In the genomic region with DNA sequence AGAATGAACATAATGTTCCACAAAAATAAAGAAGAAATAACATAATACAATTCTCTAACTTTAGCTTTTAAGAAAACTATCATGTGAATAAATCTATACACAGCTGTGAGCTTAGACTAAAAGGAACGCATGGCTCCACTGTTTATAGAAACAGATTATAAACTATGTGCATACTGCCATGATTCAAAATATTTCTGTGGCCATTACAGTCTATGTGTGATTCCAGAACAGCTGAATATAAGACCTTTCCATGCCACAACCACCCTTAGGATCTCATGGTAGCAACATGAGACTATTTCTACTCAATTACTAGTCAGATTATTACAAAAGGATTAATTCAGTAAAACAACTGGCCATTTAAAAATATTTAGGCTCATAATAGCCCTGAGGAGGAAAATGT, we compare ENCODE assay signal across 1 cellular context.
TF ChIP-seq lines count a peak whose summit lies in the region.

No MANE protein-coding gene starts in this region.

TF ChIP-seq in GM23338, 12 proteins besides CTCF, POLR2A, EP300 and RAD21 (continued from another document):
- TF ChIP-seq CREB1 (CRISPR knock-in tag; IDR thresholded peaks at IDR 0.05; ENCODE audit: low read depth), result no peak
- TF ChIP-seq POLR2AphosphoS5 (IDR thresholded peaks at IDR 0.05; ENCODE audit: low read depth), result no peak
- TF ChIP-seq ZNF114 (CRISPR knock-in tag; IDR thresholded peaks at IDR 0.05), result no peak
- TF ChIP-seq ZNF331 (CRISPR knock-in tag; IDR thresholded peaks at IDR 0.05; ENCODE audit: low read depth), result no peak
- TF ChIP-seq, protein P1, sequence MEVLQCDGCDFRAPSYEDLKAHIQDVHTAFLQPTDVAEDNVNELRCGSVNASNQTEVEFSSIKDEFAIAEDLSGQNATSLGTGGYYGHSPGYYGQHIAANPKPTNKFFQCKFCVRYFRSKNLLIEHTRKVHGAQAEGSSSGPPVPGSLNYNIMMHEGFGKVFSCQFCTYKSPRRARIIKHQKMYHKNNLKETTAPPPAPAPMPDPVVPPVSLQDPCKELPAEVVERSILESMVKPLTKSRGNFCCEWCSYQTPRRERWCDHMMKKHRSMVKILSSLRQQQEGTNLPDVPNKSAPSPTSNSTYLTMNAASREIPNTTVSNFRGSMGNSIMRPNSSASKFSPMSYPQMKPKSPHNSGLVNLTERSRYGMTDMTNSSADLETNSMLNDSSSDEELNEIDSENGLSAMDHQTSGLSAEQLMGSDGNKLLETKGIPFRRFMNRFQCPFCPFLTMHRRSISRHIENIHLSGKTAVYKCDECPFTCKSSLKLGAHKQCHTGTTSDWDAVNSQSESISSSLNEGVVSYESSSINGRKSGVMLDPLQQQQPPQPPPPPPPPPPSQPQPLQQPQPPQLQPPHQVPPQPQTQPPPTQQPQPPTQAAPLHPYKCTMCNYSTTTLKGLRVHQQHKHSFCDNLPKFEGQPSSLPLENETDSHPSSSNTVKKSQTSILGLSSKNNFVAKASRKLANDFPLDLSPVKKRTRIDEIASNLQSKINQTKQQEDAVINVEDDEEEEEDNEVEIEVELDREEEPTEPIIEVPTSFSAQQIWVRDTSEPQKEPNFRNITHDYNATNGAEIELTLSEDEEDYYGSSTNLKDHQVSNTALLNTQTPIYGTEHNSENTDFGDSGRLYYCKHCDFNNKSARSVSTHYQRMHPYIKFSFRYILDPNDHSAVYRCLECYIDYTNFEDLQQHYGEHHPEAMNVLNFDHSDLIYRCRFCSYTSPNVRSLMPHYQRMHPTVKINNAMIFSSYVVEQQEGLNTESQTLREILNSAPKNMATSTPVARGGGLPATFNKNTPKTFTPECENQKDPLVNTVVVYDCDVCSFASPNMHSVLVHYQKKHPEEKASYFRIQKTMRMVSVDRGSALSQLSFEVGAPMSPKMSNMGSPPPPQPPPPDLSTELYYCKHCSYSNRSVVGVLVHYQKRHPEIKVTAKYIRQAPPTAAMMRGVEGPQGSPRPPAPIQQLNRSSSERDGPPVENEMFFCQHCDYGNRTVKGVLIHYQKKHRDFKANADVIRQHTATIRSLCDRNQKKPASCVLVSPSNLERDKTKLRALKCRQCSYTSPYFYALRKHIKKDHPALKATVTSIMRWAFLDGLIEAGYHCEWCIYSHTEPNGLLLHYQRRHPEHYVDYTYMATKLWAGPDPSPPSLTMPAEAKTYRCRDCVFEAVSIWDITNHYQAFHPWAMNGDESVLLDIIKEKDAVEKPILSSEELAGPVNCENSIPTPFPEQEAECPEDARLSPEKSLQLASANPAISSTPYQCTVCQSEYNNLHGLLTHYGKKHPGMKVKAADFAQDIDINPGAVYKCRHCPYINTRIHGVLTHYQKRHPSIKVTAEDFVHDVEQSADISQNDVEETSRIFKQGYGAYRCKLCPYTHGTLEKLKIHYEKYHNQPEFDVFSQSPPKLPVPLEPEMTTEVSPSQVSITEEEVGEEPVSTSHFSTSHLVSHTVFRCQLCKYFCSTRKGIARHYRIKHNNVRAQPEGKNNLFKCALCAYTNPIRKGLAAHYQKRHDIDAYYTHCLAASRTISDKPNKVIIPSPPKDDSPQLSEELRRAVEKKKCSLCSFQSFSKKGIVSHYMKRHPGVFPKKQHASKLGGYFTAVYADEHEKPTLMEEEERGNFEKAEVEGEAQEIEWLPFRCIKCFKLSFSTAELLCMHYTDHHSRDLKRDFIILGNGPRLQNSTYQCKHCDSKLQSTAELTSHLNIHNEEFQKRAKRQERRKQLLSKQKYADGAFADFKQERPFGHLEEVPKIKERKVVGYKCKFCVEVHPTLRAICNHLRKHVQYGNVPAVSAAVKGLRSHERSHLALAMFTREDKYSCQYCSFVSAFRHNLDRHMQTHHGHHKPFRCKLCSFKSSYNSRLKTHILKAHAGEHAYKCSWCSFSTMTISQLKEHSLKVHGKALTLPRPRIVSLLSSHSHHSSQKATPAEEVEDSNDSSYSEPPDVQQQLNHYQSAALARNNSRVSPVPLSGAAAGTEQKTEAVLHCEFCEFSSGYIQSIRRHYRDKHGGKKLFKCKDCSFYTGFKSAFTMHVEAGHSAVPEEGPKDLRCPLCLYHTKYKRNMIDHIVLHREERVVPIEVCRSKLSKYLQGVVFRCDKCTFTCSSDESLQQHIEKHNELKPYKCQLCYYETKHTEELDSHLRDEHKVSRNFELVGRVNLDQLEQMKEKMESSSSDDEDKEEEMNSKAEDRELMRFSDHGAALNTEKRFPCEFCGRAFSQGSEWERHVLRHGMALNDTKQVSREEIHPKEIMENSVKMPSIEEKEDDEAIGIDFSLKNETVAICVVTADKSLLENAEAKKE (CRISPR knock-in tag; IDR thresholded peaks at IDR 0.05), result no peak
- TF ChIP-seq NANOG (IDR thresholded peaks at IDR 0.05; ENCODE audit: borderline replicate concordance), result no peak
- TF ChIP-seq, protein P2, sequence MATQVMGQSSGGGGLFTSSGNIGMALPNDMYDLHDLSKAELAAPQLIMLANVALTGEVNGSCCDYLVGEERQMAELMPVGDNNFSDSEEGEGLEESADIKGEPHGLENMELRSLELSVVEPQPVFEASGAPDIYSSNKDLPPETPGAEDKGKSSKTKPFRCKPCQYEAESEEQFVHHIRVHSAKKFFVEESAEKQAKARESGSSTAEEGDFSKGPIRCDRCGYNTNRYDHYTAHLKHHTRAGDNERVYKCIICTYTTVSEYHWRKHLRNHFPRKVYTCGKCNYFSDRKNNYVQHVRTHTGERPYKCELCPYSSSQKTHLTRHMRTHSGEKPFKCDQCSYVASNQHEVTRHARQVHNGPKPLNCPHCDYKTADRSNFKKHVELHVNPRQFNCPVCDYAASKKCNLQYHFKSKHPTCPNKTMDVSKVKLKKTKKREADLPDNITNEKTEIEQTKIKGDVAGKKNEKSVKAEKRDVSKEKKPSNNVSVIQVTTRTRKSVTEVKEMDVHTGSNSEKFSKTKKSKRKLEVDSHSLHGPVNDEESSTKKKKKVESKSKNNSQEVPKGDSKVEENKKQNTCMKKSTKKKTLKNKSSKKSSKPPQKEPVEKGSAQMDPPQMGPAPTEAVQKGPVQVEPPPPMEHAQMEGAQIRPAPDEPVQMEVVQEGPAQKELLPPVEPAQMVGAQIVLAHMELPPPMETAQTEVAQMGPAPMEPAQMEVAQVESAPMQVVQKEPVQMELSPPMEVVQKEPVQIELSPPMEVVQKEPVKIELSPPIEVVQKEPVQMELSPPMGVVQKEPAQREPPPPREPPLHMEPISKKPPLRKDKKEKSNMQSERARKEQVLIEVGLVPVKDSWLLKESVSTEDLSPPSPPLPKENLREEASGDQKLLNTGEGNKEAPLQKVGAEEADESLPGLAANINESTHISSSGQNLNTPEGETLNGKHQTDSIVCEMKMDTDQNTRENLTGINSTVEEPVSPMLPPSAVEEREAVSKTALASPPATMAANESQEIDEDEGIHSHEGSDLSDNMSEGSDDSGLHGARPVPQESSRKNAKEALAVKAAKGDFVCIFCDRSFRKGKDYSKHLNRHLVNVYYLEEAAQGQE (IDR thresholded peaks at IDR 0.05; ENCODE audit: unreplicated experiment), result no peak
TF ChIP-seq in GM23338: peak in this region for 0.
